In the genomic region with DNA sequence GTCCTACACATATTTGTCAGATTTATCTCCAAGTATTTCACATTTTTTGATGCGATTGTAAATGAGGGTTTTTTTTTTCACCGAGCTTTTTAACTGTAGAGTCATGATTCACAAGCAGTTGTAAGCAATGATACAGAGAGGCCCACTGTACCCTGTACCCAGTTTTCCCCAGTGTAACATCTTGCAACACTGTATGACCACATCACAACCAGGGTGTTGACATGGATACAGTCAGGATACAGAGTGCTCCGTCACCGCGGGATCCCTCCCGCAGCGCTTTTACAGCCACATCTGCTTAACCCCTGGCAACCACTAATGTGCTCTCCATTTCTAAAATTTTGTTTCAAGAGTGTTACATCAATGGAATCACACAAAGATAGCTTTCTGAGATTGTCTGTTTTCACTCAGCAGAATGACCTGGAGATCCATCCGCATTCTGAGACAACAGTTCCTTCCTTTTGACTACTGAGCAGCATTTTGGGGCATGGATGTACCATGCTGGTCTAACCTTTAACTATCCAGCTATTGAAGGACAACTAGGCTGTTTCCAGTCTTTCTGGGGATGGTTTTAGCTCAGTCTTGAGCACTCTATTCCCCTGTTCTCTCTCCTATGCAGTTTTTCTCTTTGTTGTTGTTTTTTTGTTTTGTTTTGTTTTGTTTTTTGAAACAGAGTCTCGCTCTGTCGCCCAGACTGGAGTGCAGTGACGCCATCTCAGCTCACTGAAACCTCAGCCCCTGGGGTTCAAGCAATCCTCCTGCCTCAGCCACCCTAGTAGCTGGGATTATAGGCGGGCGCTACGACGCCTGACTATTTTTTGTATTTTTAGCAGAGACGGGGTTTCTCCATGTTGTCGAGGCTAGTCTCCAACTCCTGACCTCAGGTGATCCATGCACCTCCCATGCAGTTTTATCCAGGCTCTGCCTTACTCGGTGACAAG, we compare ENCODE assay signal across 14 cellular contexts. TPM values are rescaled to one million over a fixed set of nuclear protein-coding genes. Genes with fewer than 3 reads are reported as not detected.
DNase-seq lines count a peak whose midpoint lies in the region; ATAC-seq, FAIRE-seq and TF ChIP-seq lines count a peak whose summit lies in the region.
"Had no signal": no experiment of that assay in that cellular context is flagged by ENCODE, and none has a peak within 500 bp of the region (broad histone marks: within the 10 kb centered on the region; RNA-seq: fewer than 3 reads in every experiment).

No MANE protein-coding gene starts in this region.

- H3K27me3 Mint-ChIP-seq in activated naive CD8-positive, alpha-beta T cell treated with anti-CD3 and anti-CD28 coated beads, Interleukin-2, amount 10 ng/mL, durations not matched to agents 7 days and 5 days, result peaks cover 4% of the 10 kb centered on the region
- H3K27me3 Mint-ChIP-seq in activated naive CD8-positive, alpha-beta T cell treated with anti-CD3 and anti-CD28 coated beads for 36 hours, result no peaks in the 10 kb centered on the region

- no peak overlapping the region for H3K9ac ChIP-seq in K562 (ENCODE audit: insufficient read depth in 1 of 2, low read depth in 2 of 2, low read length in 2 of 2)

- H3K4me1 Mint-ChIP-seq in activated naive CD8-positive, alpha-beta T cell treated with anti-CD3 and anti-CD28 coated beads, Interleukin-2, amount 10 ng/mL, durations not matched to agents 7 days and 5 days, result no peaks in the 10 kb centered on the region
- H3K4me1 Mint-ChIP-seq in activated naive CD8-positive, alpha-beta T cell treated with anti-CD3 and anti-CD28 coated beads for 36 hours, result no peaks in the 10 kb centered on the region

- peaks cover 36 to 58% of the 10 kb centered on the region in 2 experiments for H3K27me3 ChIP-seq in K562 (ENCODE audit: control insufficient read depth in 2 of 2, insufficient read depth in 2 of 2, low read length in 2 of 2)
- no peaks in the 10 kb centered on the region for H3K27me3 ChIP-seq in aorta (ENCODE audit: control insufficient read depth in 1 of 2, insufficient read depth in 2 of 2, low read length in 1 of 2)
- no peaks in the 10 kb centered on the region for H3K27me3 ChIP-seq in uterus
- H3K27me3 ChIP-seq: tibial artery had no signal

- intact Hi-C loops in K562 (cut with micrococcal nuclease) (no loop called here), aorta (cut with DNase I) (no loop called here), uterus (cut with DNase I; ENCODE audit: low total_unique reads) (no loop called here)

- no peaks in the 10 kb centered on the region for H3K9me1 ChIP-seq in K562 (ENCODE audit: control insufficient read depth, insufficient read depth, low read length)

- POLR2A ChIA-PET in activated naive CD8-positive, alpha-beta T cell treated with anti-CD3 and anti-CD28 coated beads, Interleukin-2, amount 10 ng/mL, durations not matched to agents 7 days and 5 days (lab: Charles Lee), result no interaction called here
- POLR2A ChIA-PET in K562 (lab: Yijun Ruan, JAX), result interaction anchor here (0.8 to 1.5 kb wide), 3 partner anchors 8 to 24 kb away, joined by 3 to 7 read pairs (median 3); no protein-coding TSS in a partner anchor

- no peaks in the 10 kb centered on the region for H3K4me1 ChIP-seq in K562 (replicated peaks in 1 of 2; ENCODE audit: control insufficient read depth in 2 of 2, insufficient read depth in 2 of 2, low read length in 2 of 2)
- no peaks in the 10 kb centered on the region for H3K4me1 ChIP-seq in aorta (ENCODE audit: control insufficient read depth in 1 of 2, insufficient read depth in 2 of 2, low read length in 2 of 2)
- no peaks in the 10 kb centered on the region for H3K4me1 ChIP-seq in uterus
- H3K4me1 ChIP-seq: adrenal gland, tibial artery had no signal

- H3K79me2 ChIP-seq in K562 (ENCODE audit: control insufficient read depth, insufficient read depth, low read length), result no peaks in the 10 kb centered on the region

- no peaks in the 10 kb centered on the region for H4K20me1 ChIP-seq in K562 (replicated peaks; ENCODE audit: control insufficient read depth, insufficient read depth, low read length)

- TF ChIP-seq CTCF in K562 (IDR thresholded peaks at IDR 0.05 in 2 of 3, conservative IDR thresholded peaks at IDR 0.05 in 1 of 3; ENCODE audit: insufficient read depth in 2 of 3, low read depth in 1 of 3, low read length in 3 of 3) (no peak), uterus (IDR thresholded peaks at IDR 0.05) (no peak)

- no peaks in the 10 kb centered on the region for H3K9me3 Mint-ChIP-seq in activated naive CD8-positive, alpha-beta T cell treated with anti-CD3 and anti-CD28 coated beads, Interleukin-2, amount 10 ng/mL, durations not matched to agents 7 days and 5 days
- H3K9me3 Mint-ChIP-seq in activated naive CD8-positive, alpha-beta T cell treated with anti-CD3 and anti-CD28 coated beads for 36 hours, result no peaks in the 10 kb centered on the region

- no peak overlapping the region for H3K4me3 ChIP-seq in K562
- no peak overlapping the region for H3K4me3 ChIP-seq in aorta (ENCODE audit: low read length in 2 of 2)
- H3K4me3 ChIP-seq in uterus, result no peak overlapping the region
- H3K4me3 ChIP-seq: adrenal gland, tibial artery had no signal

- no peak overlapping the region for H3K4me3 Mint-ChIP-seq in activated naive CD8-positive, alpha-beta T cell treated with anti-CD3 and anti-CD28 coated beads, Interleukin-2, amount 10 ng/mL, durations not matched to agents 7 days and 5 days
- H3K4me3 Mint-ChIP-seq in activated naive CD8-positive, alpha-beta T cell treated with anti-CD3 and anti-CD28 coated beads for 36 hours, result no peak overlapping the region

- H3K36me3 ChIP-seq in K562 (ENCODE audit: control insufficient read depth, insufficient read depth, low read length) (no peaks in the 10 kb centered on the region), aorta (ENCODE audit: control insufficient read depth in 1 of 2, insufficient read depth in 2 of 2, low read length in 1 of 2) (no peaks in the 10 kb centered on the region), uterus (no peaks in the 10 kb centered on the region)
- H3K36me3 ChIP-seq: adrenal gland, tibial artery had no signal

- H3K27ac ChIP-seq in K562 (ENCODE audit: extremely low read depth, low read depth, low read length) (no peak overlapping the region), aorta (ENCODE audit: low read depth in 1 of 2, low read length in 2 of 2) (no peak overlapping the region), uterus (no peak overlapping the region)
- H3K27ac ChIP-seq: adrenal gland, tibial artery had no signal

- in situ Hi-C loops in K562 (cut with MboI), result no loop called here

- 0 out of 2 replicates have a peak, but pooled peaks cover 6% of the 10 kb centered on the region for H3K9me3 ChIP-seq in K562 (replicated peaks; ENCODE audit: control insufficient read depth, insufficient read depth, low read depth, low read length)
- H3K9me3 ChIP-seq in aorta (ENCODE audit: control insufficient read depth, low read length), result no peaks in the 10 kb centered on the region
- H3K9me3 ChIP-seq in uterus, result peaks cover 0 to 4% of the 10 kb centered on the region in 2 donors
- H3K9me3 ChIP-seq: adrenal gland, tibial artery had no signal

- no peak overlapping the region for H2AFZ ChIP-seq in K562 (ENCODE audit: low read depth, low read length)

- CTCF ChIA-PET in K562 (lab: Yijun Ruan, JAX; ENCODE audit: low intra/inter-chr PET ratio), result no interaction called here

- no peak for ATAC-seq in activated naive CD8-positive, alpha-beta T cell treated with anti-CD3 and anti-CD28 coated beads, Interleukin-2, amount 10 ng/mL, durations not matched to agents 7 days and 5 days (ENCODE audit: low read depth)
- ATAC-seq in K562 (peak; percentile 42), aorta (ENCODE audit: low FRiP score) (no peak), GM21447 (IDR thresholded peaks at IDR 0.05; ENCODE audit: unreplicated experiment) (no peak)

- DNase-seq in activated naive CD8-positive, alpha-beta T cell treated with anti-CD3 and anti-CD28 coated beads, Interleukin-2, amount 10 ng/mL, durations not matched to agents 7 days and 5 days, result peak; percentile 17
- no peak for DNase-seq in activated naive CD8-positive, alpha-beta T cell treated with anti-CD3 and anti-CD28 coated beads for 36 hours
- DNase-seq in K562 (ENCODE audit: extremely low read depth in 1 of 4, low spot score in 3 of 4), result no peak
- DNase-seq in left kidney (ENCODE audit: low read depth, low spot score), result peak; percentile 34
- DNase-seq in aorta, result peak; percentile 44 to 73
- no peak for DNase-seq in NCI-H146 (lab: John Stamatoyannopoulos, UW)
- no peak for DNase-seq in uterus
- DNase-seq: activated CD4-positive, alpha-beta T cell treated with anti-CD3 and anti-CD28 coated beads, Interleukin-2, amount 50 U/mL, for 1 hour; adrenal gland; C1 segment of cervical spinal cord; islet precursor cell had no signal

- H3K36me3 Mint-ChIP-seq in activated naive CD8-positive, alpha-beta T cell treated with anti-CD3 and anti-CD28 coated beads, Interleukin-2, amount 10 ng/mL, durations not matched to agents 7 days and 5 days, result no peaks in the 10 kb centered on the region
- no peaks in the 10 kb centered on the region for H3K36me3 Mint-ChIP-seq in activated naive CD8-positive, alpha-beta T cell treated with anti-CD3 and anti-CD28 coated beads for 36 hours

- TF ChIP-seq POLR2A in K562 (conservative IDR thresholded peaks at IDR 0.05), result no peak
- no peak for TF ChIP-seq POLR2A in uterus (IDR thresholded peaks at IDR 0.05)

- no peak for TF ChIP-seq RAD21 in K562 (CRISPR knock-in tag; conservative IDR thresholded peaks at IDR 0.05 in 1 of 2, IDR thresholded peaks at IDR 0.05 in 1 of 2)

- no peak overlapping the region for H3K27ac Mint-ChIP-seq in activated naive CD8-positive, alpha-beta T cell treated with anti-CD3 and anti-CD28 coated beads, Interleukin-2, amount 10 ng/mL, durations not matched to agents 7 days and 5 days
- no peak overlapping the region for H3K27ac Mint-ChIP-seq in activated naive CD8-positive, alpha-beta T cell treated with anti-CD3 and anti-CD28 coated beads for 36 hours

- WGBS in K562 (ENCODE audit: insufficient coverage, low coverage, missing lambda C conversion rate), result under 1% methylated on average over 18 of the region's 18 CpGs
- WGBS in aorta, 2 donors, result 85 to 88% methylated on average over 18 of the region's 18 CpGs

- TF ChIP-seq EP300 in K562 (IDR thresholded peaks at IDR 0.05; ENCODE audit: low read length), result no peak

- FAIRE-seq in K562 (lab: Jason Lieb, UNC), result no peak
- FAIRE-seq: endothelial cell of umbilical vein had no signal

- no TSS peak for BruUV-seq in K562 (replicated peaks; lab: Mats Ljungman, UMichigan)

- H3K4me2 ChIP-seq in K562 (ENCODE audit: insufficient read depth, low read length), result no peak overlapping the region

RNA-seq across cellular contexts. Expression of a gene that starts 25.9 kb away (rescaled TPM):
- total RNA-seq in activated naive CD8-positive, alpha-beta T cell treated with anti-CD3 and anti-CD28 coated beads, Interleukin-2, amount 10 ng/mL, durations not matched to agents 7 days and 5 days, result not detected
- total RNA-seq in activated naive CD8-positive, alpha-beta T cell treated with anti-CD3 and anti-CD28 coated beads for 36 hours, result not detected
- total RNA-seq in K562 (2011; cell fraction: chromatin; rRNA removed; ENCODE audit: low replicate concordance), result not detected in 2 replicates
- not detected in 2 replicates for total RNA-seq in K562 (2011; cell fraction: nucleolus; rRNA removed)
- total RNA-seq in K562 (2011; cell fraction: nucleoplasm; rRNA removed), result not detected in 2 replicates
- total RNA-seq in K562 (2014; rRNA removed) (not detected in 2 replicates), K562 (2014; rRNA removed; fragmentation: Illumina TruSeq; extraction: Trizol) (not detected in 2 replicates), K562 (2015; rRNA removed; fragmentation: Illumina TruSeq; extraction: Trizol) (not detected in 2 replicates), K562 (2021) (not detected in 2 replicates), aorta (1 to 10 TPM in 1 of 2 donors, under 1 TPM in 1; 0.36 to 1.2 TPM), uterus (1 to 10 TPM in 1 of 4 donors, not detected in 3; 3.5 TPM)
- polyA plus RNA-seq in K562 (2011; rRNA removed) (not detected in 2 replicates), K562 (2014; fragmentation: Illumina TruSeq; extraction: Trizol) (not detected in 2 replicates), K562 (2014; fragmentation: Nextera tagmentation; extraction: Ambion mirVana) (not detected), K562 (2014; rRNA removed) (not detected in 2 replicates), aorta (1 to 10 TPM in 1 of 2 donors, under 1 TPM in 1; 0.54 to 4.0 TPM)
- polyA plus RNA-seq in K562 (2011; cell fraction: cytosol; rRNA removed), result not detected in 2 replicates
- polyA plus RNA-seq in K562 (2011; cell fraction: nucleus; rRNA removed), result not detected in 2 replicates
- not detected in 2 replicates for polyA plus RNA-seq in K562 (2012)
- not detected in 2 replicates for polyA minus RNA-seq in K562 (2011; rRNA and poly(A)+ RNA removed)
- polyA minus RNA-seq in K562 (2011; cell fraction: cytosol; rRNA and poly(A)+ RNA removed), result not detected in 2 replicates
- not detected in 2 replicates for polyA minus RNA-seq in K562 (2011; cell fraction: nucleus; rRNA and poly(A)+ RNA removed)
- total RNA-seq: endothelial cell of umbilical vein had no signal
- polyA plus RNA-seq: endothelial cell of umbilical vein had no signal

RNA-seq across cellular contexts. Expression of a gene that starts 48.4 kb away (rescaled TPM):
- total RNA-seq in activated naive CD8-positive, alpha-beta T cell treated with anti-CD3 and anti-CD28 coated beads, Interleukin-2, amount 10 ng/mL, durations not matched to agents 7 days and 5 days, result 1 to 10 TPM; 1.1 to 1.4 TPM
- total RNA-seq in activated naive CD8-positive, alpha-beta T cell treated with anti-CD3 and anti-CD28 coated beads for 36 hours, result under 1 TPM; 0.50 to 0.58 TPM
- 1.5 and 3.2 TPM in 2 replicates for total RNA-seq in K562 (2011; cell fraction: chromatin; rRNA removed; ENCODE audit: low replicate concordance)
- 0.67 and 1.1 TPM in 2 replicates for total RNA-seq in K562 (2011; cell fraction: nucleolus; rRNA removed)
- 1.6 and 2.4 TPM in 2 replicates for total RNA-seq in K562 (2011; cell fraction: nucleoplasm; rRNA removed)
- total RNA-seq in K562 (2014; rRNA removed) (0.05 and 0.37 TPM in 2 replicates), K562 (2014; rRNA removed; fragmentation: Illumina TruSeq; extraction: Trizol) (0.25 and 0.70 TPM in 2 replicates), K562 (2015; rRNA removed; fragmentation: Illumina TruSeq; extraction: Trizol) (0.23 TPM in 1 of 2 replicates, not detected in the other), K562 (2021) (0.65 and 0.82 TPM in 2 replicates), aorta (10 to 100 TPM in 1 of 2 donors, 1 to 10 TPM in 1; 8.8 to 24.8 TPM), uterus (10 to 100 TPM in 2 of 4 donors, 1 to 10 TPM in 2; 3.0 to 22.8 (median 14.0) TPM)
- polyA plus RNA-seq in K562 (2011; rRNA removed) (0.22 and 0.53 TPM in 2 replicates), K562 (2014; fragmentation: Illumina TruSeq; extraction: Trizol) (0.10 and 0.22 TPM in 2 replicates), K562 (2014; fragmentation: Nextera tagmentation; extraction: Ambion mirVana) (under 1 TPM; 0.15 to 0.20 TPM), K562 (2014; rRNA removed) (0.05 and 0.36 TPM in 2 replicates), aorta (under 1 TPM; 0.13 to 0.79 TPM)
- 0.15 and 0.25 TPM in 2 replicates for polyA plus RNA-seq in K562 (2011; cell fraction: cytosol; rRNA removed)
- 0.49 and 0.74 TPM in 2 replicates for polyA plus RNA-seq in K562 (2011; cell fraction: nucleus; rRNA removed)
- 0.15 and 0.39 TPM in 2 replicates for polyA plus RNA-seq in K562 (2012)
- 0.51 and 0.60 TPM in 2 replicates for polyA minus RNA-seq in K562 (2011; rRNA and poly(A)+ RNA removed)
- not detected in 2 replicates for polyA minus RNA-seq in K562 (2011; cell fraction: cytosol; rRNA and poly(A)+ RNA removed)
- polyA minus RNA-seq in K562 (2011; cell fraction: nucleus; rRNA and poly(A)+ RNA removed), result 0.33 and 0.40 TPM in 2 replicates

Comparison
In these comparisons a context has a peak if more than half of its experiments do, and no peak if none do; other contexts are left out.
1. DNase-seq: peak in activated naive CD8-positive, alpha-beta T cell treated with anti-CD3 and anti-CD28 coated beads, Interleukin-2, amount 10 ng/mL, durations not matched to agents 7 days and 5 days (single experiment), left kidney (single experiment) and aorta (2 of 2); none in activated naive CD8-positive, alpha-beta T cell treated with anti-CD3 and anti-CD28 coated beads for 36 hours (single experiment), K562 (0 of 4), NCI-H146 (single experiment) and uterus (0 of 2).